14 cellular contexts compared by ENCODE assay signal in genomic region chr19:18441804-18442788, GRCh38. TPM values are rescaled to one million over a fixed set of nuclear protein-coding genes. Genes with fewer than 3 reads are reported as not detected.
DNase-seq lines count a peak whose midpoint lies in the region; ATAC-seq, FAIRE-seq and TF ChIP-seq lines count a peak whose summit lies in the region.
"Had no signal": no experiment of that assay in that cellular context is flagged by ENCODE, and none has a peak within 500 bp of the region (broad histone marks: within the 10 kb centered on the region; RNA-seq: fewer than 3 reads in every experiment).

No MANE protein-coding gene starts in this region.

- ATAC-seq in CD4-positive, CD25-positive, alpha-beta regulatory T cell (ENCODE audit: low read depth in 2 of 2) = peak in 1 of 2 donors; percentile 9
- ATAC-seq in GM23338 = no peak
- no peak for ATAC-seq in pancreas
- ATAC-seq: esophagus mucosa had no signal

- peaks cover 20% of the 10 kb centered on the region for H3K4me1 ChIP-seq in CD4-positive, CD25-positive, alpha-beta regulatory T cell (ENCODE audit: control insufficient read depth, insufficient read depth, low read length, poor library complexity, severe bottlenecking)
- H3K4me1 ChIP-seq in GM23338 (ENCODE audit: insufficient read depth) (peaks cover 15% of the 10 kb centered on the region), pancreas (peaks cover 0 to 11% (median 0%) of the 10 kb centered on the region in 3 donors)

- H3K27me3 Mint-ChIP-seq in CD4-positive, CD25-positive, alpha-beta regulatory T cell = no peaks in the 10 kb centered on the region
- H3K27me3 Mint-ChIP-seq in GM23338 (ENCODE audit: insufficient read depth, low read depth, poor library complexity) (peaks cover 23% of the 10 kb centered on the region), mesothelial cell of epicardium (ENCODE audit: low read depth) (no peaks in the 10 kb centered on the region)
- H3K27me3 Mint-ChIP-seq in activated T-helper 2 cell treated with anti-CD3 and anti-CD28 coated beads, Interferon-gamma antibody, Interleukin-2, Interleukin-4, amounts not matched to agents 10 μg/mL and 5 μg/mL and 100 μg/mL, durations not matched to agents 14 hours and 24 hours and 36 hours (ENCODE audit: low read depth) = no peaks in the 10 kb centered on the region

- intact Hi-C loops in activated T-helper 2 cell treated with anti-CD3 and anti-CD28 coated beads, Interferon-gamma antibody, Interleukin-2, Interleukin-4, amounts not matched to agents 10 μg/mL and 5 μg/mL and 100 μg/mL, durations not matched to agents 14 hours and 24 hours and 36 hours (cut with micrococcal nuclease) = no loop called here
- intact Hi-C loops in pancreas (cut with DNase I) = loop anchor here in 1 of 3 donors (10.0 kb wide), 1 partner anchor 403 kb away; no protein-coding TSS in a partner anchor

- H3F3A ChIP-seq in GM23338 (replicated peaks; ENCODE audit: low read depth) = peaks cover 14% of the 10 kb centered on the region; the same call in 1 of the 2 replicates

- peaks cover 4 to 32% (median 14%) of the 10 kb centered on the region in 4 donors for H3K4me1 Mint-ChIP-seq in CD4-positive, CD25-positive, alpha-beta regulatory T cell
- H3K4me1 Mint-ChIP-seq in GM23338 (peaks cover 20% of the 10 kb centered on the region), mesothelial cell of epicardium (peaks cover 41% of the 10 kb centered on the region)
- H3K4me1 Mint-ChIP-seq in activated T-helper 2 cell treated with anti-CD3 and anti-CD28 coated beads, Interferon-gamma antibody, Interleukin-2, Interleukin-4, amounts not matched to agents 10 μg/mL and 5 μg/mL and 100 μg/mL, durations not matched to agents 14 hours and 24 hours and 36 hours (ENCODE audit: low read depth) = peaks cover 9% of the 10 kb centered on the region

- DNase-seq in CD4-positive, CD25-positive, alpha-beta regulatory T cell = peak in 2 of 3 donors; percentile 53 to 58
- DNase-seq in GM23338 (ENCODE audit: low spot score) (peak; percentile 24), mesothelial cell of epicardium (ENCODE audit: low spot score in 2 of 2, unreplicated experiment in 2 of 2) (no peak), SKM-1 (lab: John Stamatoyannopoulos, UW; ENCODE audit: unreplicated experiment) (no peak), hepatic stellate cell (ENCODE audit: low spot score) (no peak), pancreas (no peak), ureter (ENCODE audit: low spot score) (no peak)
- DNase-seq in activated T-helper 2 cell treated with anti-CD3 and anti-CD28 coated beads, Interferon-gamma antibody, Interleukin-2, Interleukin-4, amounts not matched to agents 10 μg/mL and 5 μg/mL and 100 μg/mL, durations not matched to agents 14 hours and 24 hours and 36 hours (ENCODE audit: low spot score) = no peak
- DNase-seq: EL; HCEC 1CT; NCI-H1105; stimulated activated CD8-positive, alpha-beta memory T cell treated with anti-CD3 and anti-CD28 coated beads, Interleukin-4, amount 100 ng/mL, for 48 hours had no signal

- no peaks in the 10 kb centered on the region; the same call in 1 of the 2 replicates for H4K20me1 ChIP-seq in GM23338 (replicated peaks; ENCODE audit: insufficient read depth)

- no peaks in the 10 kb centered on the region for H3K79me2 ChIP-seq in GM23338 (replicated peaks; ENCODE audit: insufficient read depth)

- peak overlapping the region in 3 of 4 donors; percentile 41 to 81 (median 46) for H3K4me3 Mint-ChIP-seq in CD4-positive, CD25-positive, alpha-beta regulatory T cell
- H3K4me3 Mint-ChIP-seq in GM23338 = no peak overlapping the region
- no peak overlapping the region for H3K4me3 Mint-ChIP-seq in activated T-helper 2 cell treated with anti-CD3 and anti-CD28 coated beads, Interferon-gamma antibody, Interleukin-2, Interleukin-4, amounts not matched to agents 10 μg/mL and 5 μg/mL and 100 μg/mL, durations not matched to agents 14 hours and 24 hours and 36 hours (ENCODE audit: low read depth)
- no peak overlapping the region for H3K4me3 Mint-ChIP-seq in mesothelial cell of epicardium

- H3K4me3 ChIP-seq in CD4-positive, CD25-positive, alpha-beta regulatory T cell (ENCODE audit: low read depth, low read length) = no peak overlapping the region
- H3K4me3 ChIP-seq in GM23338 (no peak overlapping the region), pancreas (no peak overlapping the region)
- H3K4me3 ChIP-seq: cardiac muscle cell had no signal

- peaks cover 5% of the 10 kb centered on the region for H3K36me3 Mint-ChIP-seq in CD4-positive, CD25-positive, alpha-beta regulatory T cell
- H3K36me3 Mint-ChIP-seq in GM23338 (ENCODE audit: low read depth) = peaks cover 9% of the 10 kb centered on the region
- H3K36me3 Mint-ChIP-seq in activated T-helper 2 cell treated with anti-CD3 and anti-CD28 coated beads, Interferon-gamma antibody, Interleukin-2, Interleukin-4, amounts not matched to agents 10 μg/mL and 5 μg/mL and 100 μg/mL, durations not matched to agents 14 hours and 24 hours and 36 hours (ENCODE audit: low read depth) = peaks cover 32% of the 10 kb centered on the region
- no peaks in the 10 kb centered on the region for H3K36me3 Mint-ChIP-seq in mesothelial cell of epicardium

- H3K27ac Mint-ChIP-seq in CD4-positive, CD25-positive, alpha-beta regulatory T cell = peak overlapping the region; percentile 88 to 96 (median 91)
- H3K27ac Mint-ChIP-seq in GM23338 = no peak overlapping the region
- peak overlapping the region; percentile 76 for H3K27ac Mint-ChIP-seq in activated T-helper 2 cell treated with anti-CD3 and anti-CD28 coated beads, Interferon-gamma antibody, Interleukin-2, Interleukin-4, amounts not matched to agents 10 μg/mL and 5 μg/mL and 100 μg/mL, durations not matched to agents 14 hours and 24 hours and 36 hours
- peak overlapping the region; percentile 52 for H3K27ac Mint-ChIP-seq in mesothelial cell of epicardium

- peak overlapping the region; percentile 43 for H3K27ac ChIP-seq in CD4-positive, CD25-positive, alpha-beta regulatory T cell (ENCODE audit: insufficient read depth, low read length, poor library complexity, severe bottlenecking)
- H3K27ac ChIP-seq in GM23338 (ENCODE audit: low read depth) = no peak overlapping the region
- no peak overlapping the region for H3K27ac ChIP-seq in pancreas

- H3K9me2 ChIP-seq in GM23338 (ENCODE audit: insufficient read depth) = no peaks in the 10 kb centered on the region

- H3K9me3 Mint-ChIP-seq in CD4-positive, CD25-positive, alpha-beta regulatory T cell = peaks cover 0 to 3% (median 0%) of the 10 kb centered on the region in 7 donors
- H3K9me3 Mint-ChIP-seq in GM23338 (peaks cover 4% of the 10 kb centered on the region), mesothelial cell of epicardium (no peaks in the 10 kb centered on the region)
- peaks cover 5% of the 10 kb centered on the region for H3K9me3 Mint-ChIP-seq in activated T-helper 2 cell treated with anti-CD3 and anti-CD28 coated beads, Interferon-gamma antibody, Interleukin-2, Interleukin-4, amounts not matched to agents 10 μg/mL and 5 μg/mL and 100 μg/mL, durations not matched to agents 14 hours and 24 hours and 36 hours

- peaks cover 25% of the 10 kb centered on the region for H3K36me3 ChIP-seq in CD4-positive, CD25-positive, alpha-beta regulatory T cell (ENCODE audit: control insufficient read depth, insufficient read depth, low read length)
- H3K36me3 ChIP-seq in GM23338 (ENCODE audit: insufficient read depth) (no peaks in the 10 kb centered on the region), pancreas (peaks cover 4 to 32% (median 15%) of the 10 kb centered on the region in 3 donors)

- H3K4me2 ChIP-seq in GM23338 = no peak overlapping the region

- FAIRE-seq in pancreas (lab: Jason Lieb, UNC) = no peak

- WGBS in pancreas, 2 donors = 74 to 82% methylated on average over 5 of the region's 5 CpGs

- TF ChIP-seq CTCF in GM23338 (conservative IDR thresholded peaks at IDR 0.05; ENCODE audit: low read depth in 2 of 2) = no peak
- TF ChIP-seq CTCF in mesothelial cell of epicardium (IDR thresholded peaks at IDR 0.05; ENCODE audit: unreplicated experiment) = no peak
- TF ChIP-seq CTCF in pancreas (IDR thresholded peaks at IDR 0.05) = no peak

- H2AFZ ChIP-seq in GM23338 = no peak overlapping the region

- no peaks in the 10 kb centered on the region for H3K9me3 ChIP-seq in CD4-positive, CD25-positive, alpha-beta regulatory T cell (ENCODE audit: control insufficient read depth in 2 of 2, low read length in 2 of 2)
- H3K9me3 ChIP-seq in pancreas = no peaks in the 10 kb centered on the region

- no peaks in the 10 kb centered on the region for H3K27me3 ChIP-seq in CD4-positive, CD25-positive, alpha-beta regulatory T cell (ENCODE audit: control insufficient read depth, insufficient read depth, low read length)
- H3K27me3 ChIP-seq in GM23338 (ENCODE audit: insufficient read depth) (no peaks in the 10 kb centered on the region), pancreas (no peaks in the 10 kb centered on the region)
- H3K27me3 ChIP-seq: cardiac muscle cell had no signal

RNA-seq across cellular contexts. Expression of gene ISYNA1, which starts 4.2 kb away (rescaled TPM):
- total RNA-seq in CD4-positive, CD25-positive, alpha-beta regulatory T cell = 26.2 TPM
- polyA plus RNA-seq in CD4-positive, CD25-positive, alpha-beta regulatory T cell = 10 to 100 TPM; 11.3 to 26.0 (median 21.4) TPM
- 199 and 208 TPM in 2 replicates for total RNA-seq in GM23338 (2014; rRNA removed; shearing (Covaris generic))
- polyA plus RNA-seq in GM23338 (2016; fragmentation: Nextera tagmentation; extraction: Ambion mirVana) (191 and 217 TPM in 2 replicates), pancreas (100 to 1,000 TPM; 187 to 309 TPM)
- total RNA-seq in activated T-helper 2 cell treated with anti-CD3 and anti-CD28 coated beads, Interferon-gamma antibody, Interleukin-2, Interleukin-4, amounts not matched to agents 10 μg/mL and 5 μg/mL and 100 μg/mL, durations not matched to agents 14 hours and 24 hours and 36 hours = 15.1 and 20.3 TPM in 2 replicates
- total RNA-seq in mesothelial cell of epicardium (795 to 833 TPM (median 826 TPM) in 3 replicates), pancreas (10 to 100 TPM; 26.1 to 58.4 (median 44.7) TPM), ureter (116 TPM)

RNA-seq across cellular contexts. Expression of gene SSBP4, which starts 22.9 kb away (rescaled TPM):
- 97.9 TPM for total RNA-seq in CD4-positive, CD25-positive, alpha-beta regulatory T cell
- polyA plus RNA-seq in CD4-positive, CD25-positive, alpha-beta regulatory T cell = 10 to 100 TPM; 47.3 to 84.0 (median 65.6) TPM
- total RNA-seq in GM23338 (2014; rRNA removed; shearing (Covaris generic)) = 42.8 and 44.4 TPM in 2 replicates
- polyA plus RNA-seq in GM23338 (2016; fragmentation: Nextera tagmentation; extraction: Ambion mirVana) (47.9 and 52.0 TPM in 2 replicates), pancreas (100 to 1,000 TPM in 1 of 2 donors, 10 to 100 TPM in 1; 77.5 to 116 TPM)
- 133 and 146 TPM in 2 replicates for total RNA-seq in activated T-helper 2 cell treated with anti-CD3 and anti-CD28 coated beads, Interferon-gamma antibody, Interleukin-2, Interleukin-4, amounts not matched to agents 10 μg/mL and 5 μg/mL and 100 μg/mL, durations not matched to agents 14 hours and 24 hours and 36 hours
- total RNA-seq in mesothelial cell of epicardium (120 to 123 TPM (median 121 TPM) in 3 replicates), pancreas (10 to 100 TPM; 20.5 to 33.8 (median 23.7) TPM), ureter (74.7 TPM)

RNA-seq across cellular contexts. Expression of gene LRRC25, which starts 44.7 kb away (rescaled TPM):
- not detected for total RNA-seq in CD4-positive, CD25-positive, alpha-beta regulatory T cell
- under 1 TPM in 3 of 4 donors, not detected in 1; 0.09 to 0.79 (median 0.25) TPM for polyA plus RNA-seq in CD4-positive, CD25-positive, alpha-beta regulatory T cell
- 0.17 TPM in 1 of 2 replicates, not detected in the other for total RNA-seq in GM23338 (2014; rRNA removed; shearing (Covaris generic))
- polyA plus RNA-seq in GM23338 (2016; fragmentation: Nextera tagmentation; extraction: Ambion mirVana) (0.14 and 0.24 TPM in 2 replicates), pancreas (1 to 10 TPM in 1 of 2 donors, under 1 TPM in 1; 0.85 to 1.0 TPM)
- not detected in 2 replicates for total RNA-seq in activated T-helper 2 cell treated with anti-CD3 and anti-CD28 coated beads, Interferon-gamma antibody, Interleukin-2, Interleukin-4, amounts not matched to agents 10 μg/mL and 5 μg/mL and 100 μg/mL, durations not matched to agents 14 hours and 24 hours and 36 hours
- total RNA-seq in mesothelial cell of epicardium (0.18 to 0.29 TPM in 2 of 3 replicates, not detected in the other), pancreas (1 to 10 TPM in 3 of 6 donors, under 1 TPM in 3; 0.14 to 6.1 (median 1.2) TPM), ureter (3.6 TPM)
- total RNA-seq: cardiac muscle cell had no signal
- polyA plus RNA-seq: cardiac muscle cell had no signal

RNA-seq across cellular contexts. Expression of gene GDF15, which starts 56.1 kb away (rescaled TPM):
- not detected for total RNA-seq in CD4-positive, CD25-positive, alpha-beta regulatory T cell
- not detected for polyA plus RNA-seq in CD4-positive, CD25-positive, alpha-beta regulatory T cell
- total RNA-seq in GM23338 (2014; rRNA removed; shearing (Covaris generic)) = 15.7 and 19.8 TPM in 2 replicates
- polyA plus RNA-seq in GM23338 (2016; fragmentation: Nextera tagmentation; extraction: Ambion mirVana) (12.6 and 18.3 TPM in 2 replicates), pancreas (10 to 100 TPM; 28.1 to 57.7 TPM)
- total RNA-seq in activated T-helper 2 cell treated with anti-CD3 and anti-CD28 coated beads, Interferon-gamma antibody, Interleukin-2, Interleukin-4, amounts not matched to agents 10 μg/mL and 5 μg/mL and 100 μg/mL, durations not matched to agents 14 hours and 24 hours and 36 hours = not detected in 2 replicates
- total RNA-seq in mesothelial cell of epicardium (3.2 to 4.7 TPM (median 3.9 TPM) in 3 replicates), pancreas (100 to 1,000 TPM in 2 of 6 donors, 10 to 100 TPM in 4; 33.3 to 277 (median 43.5) TPM), ureter (84.1 TPM)

Comparison
In these comparisons a context has a peak if more than half of its experiments do, and no peak if none do; other contexts are left out.
1. DNase-seq: peak in CD4-positive, CD25-positive, alpha-beta regulatory T cell (2 of 3) and GM23338 (single experiment); none in activated T-helper 2 cell treated with anti-CD3 and anti-CD28 coated beads, Interferon-gamma antibody, Interleukin-2, Interleukin-4, amounts not matched to agents 10 μg/mL and 5 μg/mL and 100 μg/mL, durations not matched to agents 14 hours and 24 hours and 36 hours (single experiment), mesothelial cell of epicardium (0 of 2), SKM-1 (single experiment), hepatic stellate cell (single experiment), pancreas (0 of 6) and ureter (single experiment).
2. H3K4me3 Mint-ChIP-seq: peak in CD4-positive, CD25-positive, alpha-beta regulatory T cell (3 of 4); none in GM23338 (single experiment), activated T-helper 2 cell treated with anti-CD3 and anti-CD28 coated beads, Interferon-gamma antibody, Interleukin-2, Interleukin-4, amounts not matched to agents 10 μg/mL and 5 μg/mL and 100 μg/mL, durations not matched to agents 14 hours and 24 hours and 36 hours (single experiment) and mesothelial cell of epicardium (single experiment).